8 cellular contexts compared by ENCODE assay signal in genomic region chr1:235866913-235867850, GRCh38. TPM values are rescaled to one million over a fixed set of nuclear protein-coding genes. Genes with fewer than 3 reads are reported as not detected.
DNase-seq lines count a peak whose midpoint lies in the region; ATAC-seq and TF ChIP-seq lines count a peak whose summit lies in the region.

No MANE protein-coding gene starts in this region.

- H3K4me3 Mint-ChIP-seq in endodermal cell (peak overlapping the region; percentile 81), mesothelial cell of epicardium (peak overlapping the region; percentile 94)

- H3K27me3 ChIP-seq in HUES48 (ENCODE audit: control insufficient read depth, insufficient read depth, low read length), result peaks cover 21% of the 10 kb centered on the region
- peaks cover 27% of the 10 kb centered on the region for H3K27me3 ChIP-seq in NT2/D1 (ENCODE audit: insufficient read depth, insufficient read length)
- peaks cover 17% of the 10 kb centered on the region for H3K27me3 ChIP-seq in endodermal cell (ENCODE audit: control insufficient read depth, insufficient read depth, low read length, poor library complexity, severe bottlenecking)

- peak; percentile 72 for ATAC-seq in GM21390 (IDR thresholded peaks at IDR 0.05; ENCODE audit: unreplicated experiment)

- H3K9me3 ChIP-seq in HUES48 (ENCODE audit: control insufficient read depth, insufficient read depth, low read length) (no peaks in the 10 kb centered on the region), NT2/D1 (ENCODE audit: insufficient read depth, low read length) (no peaks in the 10 kb centered on the region), endodermal cell (ENCODE audit: control insufficient read depth, low read length) (no peaks in the 10 kb centered on the region)

- H3K9me3 Mint-ChIP-seq in endodermal cell (no peaks in the 10 kb centered on the region), mesothelial cell of epicardium (no peaks in the 10 kb centered on the region)

- peak overlapping the region; percentile 84 for H3K4me3 ChIP-seq in HUES48 (ENCODE audit: low read depth, low read length)
- peak overlapping the region; percentile 67 for H3K4me3 ChIP-seq in NT2/D1 (ENCODE audit: insufficient read length, low read depth)
- peak overlapping the region; percentile 80 for H3K4me3 ChIP-seq in endodermal cell (ENCODE audit: low read length)

- in situ Hi-C loops in Caki2 (cut with HindIII; ENCODE audit: low pct_unique_long_range_greater_than_20kb, low sequenced_read_pairs), result no loop called here

- H3K27ac Mint-ChIP-seq in endodermal cell, result peak overlapping the region; percentile 97
- peak overlapping the region; percentile 93 for H3K27ac Mint-ChIP-seq in mesothelial cell of epicardium

- WGBS in endodermal cell (ENCODE audit: insufficient coverage in 1 of 2, insufficient read length in 1 of 2), 2 experiments, result 5 to 21% methylated on average over 6 to 53 of the region's 56 CpGs

- TF ChIP-seq CTCF in endodermal cell (conservative IDR thresholded peaks at IDR 0.05) (no peak), mesothelial cell of epicardium (IDR thresholded peaks at IDR 0.05; ENCODE audit: unreplicated experiment) (no peak)

- peak; percentile 94 for DNase-seq in Caki2 (ENCODE audit: low read depth)
- peak; percentile 98 for DNase-seq in NT2/D1 (ENCODE audit: low read depth, low spot score)
- peak; percentile 93 for DNase-seq in activated CD8-positive, alpha-beta memory T cell treated with anti-CD3 and anti-CD28 coated beads, Interleukin-2, amount 50 U/mL, for 24 hours (ENCODE audit: extremely low read depth)
- peak; percentile 99 for DNase-seq in endodermal cell
- peak; percentile 93 to 99 for DNase-seq in mesothelial cell of epicardium (ENCODE audit: low spot score in 2 of 2, unreplicated experiment in 2 of 2)
- peak; percentile 92 to 97 for DNase-seq in stimulated activated CD8-positive, alpha-beta memory T cell treated with anti-CD3 and anti-CD28 coated beads, Interleukin-15, amount 100 ng/mL, for 4 hours (ENCODE audit: low read depth in 2 of 2)

- H3K4me1 Mint-ChIP-seq in endodermal cell (peaks cover 21% of the 10 kb centered on the region), mesothelial cell of epicardium (peaks cover 16% of the 10 kb centered on the region)

- H3K27me3 Mint-ChIP-seq in endodermal cell (ENCODE audit: insufficient read depth), result peaks cover 25% of the 10 kb centered on the region
- peaks cover 25% of the 10 kb centered on the region for H3K27me3 Mint-ChIP-seq in mesothelial cell of epicardium (ENCODE audit: low read depth)

- H3K9ac ChIP-seq in HUES48 (ENCODE audit: low read depth, low read length), result peak overlapping the region; percentile 31
- H3K9ac ChIP-seq in NT2/D1 (ENCODE audit: insufficient read length, low read depth), result peak overlapping the region; percentile 69
- peak overlapping the region; percentile 26 for H3K9ac ChIP-seq in endodermal cell (ENCODE audit: extremely low read depth, low read length, poor library complexity, severe bottlenecking)

- H3K4me1 ChIP-seq in HUES48 (ENCODE audit: control insufficient read depth, insufficient read depth, low read length) (no peaks in the 10 kb centered on the region), NT2/D1 (ENCODE audit: insufficient read depth, insufficient read length) (no peaks in the 10 kb centered on the region), endodermal cell (ENCODE audit: control insufficient read depth, insufficient read depth, low read length) (no peaks in the 10 kb centered on the region)

- H3K36me3 Mint-ChIP-seq in endodermal cell (ENCODE audit: low read depth) (no peaks in the 10 kb centered on the region), mesothelial cell of epicardium (no peaks in the 10 kb centered on the region)

- H3K36me3 ChIP-seq in HUES48 (ENCODE audit: control insufficient read depth, insufficient read depth, low read length) (no peaks in the 10 kb centered on the region), NT2/D1 (ENCODE audit: insufficient read depth, insufficient read length, low read length) (no peaks in the 10 kb centered on the region), endodermal cell (ENCODE audit: control insufficient read depth, insufficient read depth, low read length) (no peaks in the 10 kb centered on the region)

- peak overlapping the region; percentile 48 for H3K27ac ChIP-seq in HUES48 (ENCODE audit: low read depth, low read length)
- peak overlapping the region; percentile 13 for H3K27ac ChIP-seq in endodermal cell (ENCODE audit: low read depth, low read length)

RNA-seq across cellular contexts. Expression of gene LYST, which starts 0.5 kb away (rescaled TPM):
- total RNA-seq in Caki2 (2014; rRNA removed; shearing (Covaris generic); ENCODE audit: low replicate concordance), result 9.8 and 11.7 TPM in 2 replicates
- 1 to 10 TPM; 2.5 to 6.8 TPM for total RNA-seq in endodermal cell
- 2.1 TPM for polyA plus RNA-seq in endodermal cell (2013, experiment 1 of 2)
- 1.7 TPM for polyA plus RNA-seq in endodermal cell (2013, experiment 2 of 2)
- 6.6 to 8.0 TPM (median 7.2 TPM) in 3 replicates for total RNA-seq in mesothelial cell of epicardium

Comparison
In these comparisons a context has a peak if more than half of its experiments do, and no peak if none do; other contexts are left out.
1. Peak in every context shown above with its lines: DNase-seq, ATAC-seq, H3K4me3 ChIP-seq and H3K27ac ChIP-seq.